In the genomic region with DNA sequence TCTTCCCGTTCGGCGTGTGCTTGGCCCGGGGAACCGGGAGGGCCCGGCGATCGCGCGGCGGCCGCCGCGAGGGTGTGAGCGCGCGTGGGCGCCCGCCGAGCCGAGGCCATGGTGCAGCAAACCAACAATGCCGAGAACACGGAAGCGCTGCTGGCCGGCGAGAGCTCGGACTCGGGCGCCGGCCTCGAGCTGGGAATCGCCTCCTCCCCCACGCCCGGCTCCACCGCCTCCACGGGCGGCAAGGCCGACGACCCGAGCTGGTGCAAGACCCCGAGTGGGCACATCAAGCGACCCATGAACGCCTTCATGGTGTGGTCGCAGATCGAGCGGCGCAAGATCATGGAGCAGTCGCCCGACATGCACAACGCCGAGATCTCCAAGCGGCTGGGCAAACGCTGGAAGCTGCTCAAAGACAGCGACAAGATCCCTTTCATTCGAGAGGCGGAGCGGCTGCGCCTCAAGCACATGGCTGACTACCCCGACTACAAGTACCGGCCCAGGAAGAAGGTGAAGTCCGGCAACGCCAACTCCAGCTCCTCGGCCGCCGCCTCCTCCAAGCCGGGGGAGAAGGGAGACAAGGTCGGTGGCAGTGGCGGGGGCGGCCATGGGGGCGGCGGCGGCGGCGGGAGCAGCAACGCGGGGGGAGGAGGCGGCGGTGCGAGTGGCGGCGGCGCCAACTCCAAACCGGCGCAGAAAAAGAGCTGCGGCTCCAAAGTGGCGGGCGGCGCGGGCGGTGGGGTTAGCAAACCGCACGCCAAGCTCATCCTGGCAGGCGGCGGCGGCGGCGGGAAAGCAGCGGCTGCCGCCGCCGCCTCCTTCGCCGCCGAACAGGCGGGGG, we compare ENCODE assay signal across 8 cellular contexts. TPM values are rescaled to one million over a fixed set of nuclear protein-coding genes. Genes with fewer than 3 reads are reported as not detected.
DNase-seq lines count a peak whose midpoint lies in the region; ATAC-seq and TF ChIP-seq lines count a peak whose summit lies in the region.

No MANE protein-coding gene starts in this region.

- peak overlapping the region; percentile 91 for H3K4me3 ChIP-seq in epithelial cell of proximal tubule (ENCODE audit: low read depth, low read length)
- peak overlapping the region; percentile 76 to 97 (median 92) for H3K4me3 ChIP-seq in subcutaneous abdominal adipose tissue (ENCODE audit: low read depth in 1 of 5, low read length in 5 of 5)

- ATAC-seq in GM21786 (IDR thresholded peaks at IDR 0.05; ENCODE audit: unreplicated experiment) = peak; percentile 9
- peak; percentile 10 for ATAC-seq in activated CD8-positive, alpha-beta T cell treated with anti-CD3 and anti-CD28 coated beads for 36 hours

- H3K4me1 Mint-ChIP-seq in activated CD8-positive, alpha-beta T cell treated with anti-CD3 and anti-CD28 coated beads for 36 hours (ENCODE audit: low read depth) = peaks cover 30% of the 10 kb centered on the region

- H3K27ac ChIP-seq in subcutaneous abdominal adipose tissue (ENCODE audit: low read depth, low read length) = peak overlapping the region; percentile 81

- CTCF ChIA-PET in activated CD8-positive, alpha-beta T cell treated with anti-CD3 and anti-CD28 coated beads for 36 hours (lab: Charles Lee) = interaction anchor here (1.1 to 4.0 kb wide), 2 partner anchors 1030 to 1189 kb away, joined by 3 to 25 read pairs; no protein-coding TSS in a partner anchor

- intact Hi-C loops in activated CD8-positive, alpha-beta T cell treated with anti-CD3 and anti-CD28 coated beads for 36 hours (cut with micrococcal nuclease) = loop anchor here (5.0 kb wide), 1 partner anchor 73 kb away; no protein-coding TSS in a partner anchor

- H3K27ac Mint-ChIP-seq in activated CD8-positive, alpha-beta T cell treated with anti-CD3 and anti-CD28 coated beads for 36 hours = peak overlapping the region; percentile 79

- peaks cover 51% of the 10 kb centered on the region for H3K27me3 Mint-ChIP-seq in activated CD8-positive, alpha-beta T cell treated with anti-CD3 and anti-CD28 coated beads for 36 hours

- H3K36me3 ChIP-seq in subcutaneous abdominal adipose tissue (ENCODE audit: control insufficient read depth in 5 of 5, insufficient read depth in 5 of 5, low read length in 5 of 5) = peaks cover 0 to 3% (median 0%) of the 10 kb centered on the region in 5 donors

- H3K4me1 ChIP-seq in subcutaneous abdominal adipose tissue (ENCODE audit: control insufficient read depth in 5 of 5, insufficient read depth in 5 of 5, low read length in 5 of 5) = peaks cover 2 to 48% (median 41%) of the 10 kb centered on the region in 5 donors

- no peaks in the 10 kb centered on the region for H3K9me3 Mint-ChIP-seq in activated CD8-positive, alpha-beta T cell treated with anti-CD3 and anti-CD28 coated beads for 36 hours

- peak overlapping the region in 4 of 5 donors; percentile 63 to 82 (median 72) for H3K9ac ChIP-seq in subcutaneous abdominal adipose tissue (ENCODE audit: low read length in 5 of 5)

- H3K4me3 Mint-ChIP-seq in activated CD8-positive, alpha-beta T cell treated with anti-CD3 and anti-CD28 coated beads for 36 hours = peak overlapping the region; percentile 78

- no peaks in the 10 kb centered on the region for H3K27me3 ChIP-seq in subcutaneous abdominal adipose tissue (ENCODE audit: control insufficient read depth in 5 of 5, insufficient read depth in 4 of 5, low read length in 5 of 5)

- POLR2A ChIA-PET in activated CD8-positive, alpha-beta T cell treated with anti-CD3 and anti-CD28 coated beads for 36 hours (lab: Charles Lee) = interaction anchor here (0.7 kb wide), 1 partner anchor 225 kb away, joined by 3 read pairs; no protein-coding TSS in a partner anchor

- TF ChIP-seq CTCF in activated CD8-positive, alpha-beta T cell treated with anti-CD3 and anti-CD28 coated beads for 36 hours (IDR thresholded peaks at IDR 0.05) = no peak
- no peak for TF ChIP-seq CTCF in epithelial cell of proximal tubule (conservative IDR thresholded peaks at IDR 0.05; ENCODE audit: low read depth, low read length)

- no peaks in the 10 kb centered on the region for H3K36me3 Mint-ChIP-seq in activated CD8-positive, alpha-beta T cell treated with anti-CD3 and anti-CD28 coated beads for 36 hours (ENCODE audit: low read depth)

- peak; percentile 20 for DNase-seq in GDM1 (lab: John Stamatoyannopoulos, UW)
- peak; percentile 75 for DNase-seq in M059J (ENCODE audit: low read depth)
- DNase-seq in activated CD8-positive, alpha-beta T cell treated with anti-CD3 and anti-CD28 coated beads for 36 hours = peak; percentile 50
- DNase-seq in epithelial cell of proximal tubule (ENCODE audit: low read depth) = no peak
- DNase-seq in middle frontal gyrus (ENCODE audit: extremely low spot score, low spot score) = peak; percentile 41
- DNase-seq in HPDE6-E6E7 (ENCODE audit: extremely low spot score) = no peak

- H3K9me3 ChIP-seq in subcutaneous abdominal adipose tissue (ENCODE audit: control insufficient read depth in 5 of 5, low read length in 5 of 5) = no peaks in the 10 kb centered on the region

RNA-seq across cellular contexts. Expression of a gene that starts 1.1 kb away (rescaled TPM):
- 19.3 and 26.3 TPM in 2 replicates for total RNA-seq in M059J (2014; rRNA removed; shearing (Covaris generic))
- 1 to 10 TPM; 1.6 TPM for total RNA-seq in activated CD8-positive, alpha-beta T cell treated with anti-CD3 and anti-CD28 coated beads for 36 hours
- 59.8 and 105 TPM in 2 replicates for total RNA-seq in epithelial cell of proximal tubule

Comparison
In these comparisons a context has a peak if more than half of its experiments do, and no peak if none do; other contexts are left out.
1. DNase-seq: peak in GDM1 (single experiment), M059J (single experiment), activated CD8-positive, alpha-beta T cell treated with anti-CD3 and anti-CD28 coated beads for 36 hours (single experiment) and middle frontal gyrus (single experiment); none in epithelial cell of proximal tubule (single experiment) and HPDE6-E6E7 (single experiment).